Comparison of ENCODE assay signal across 8 cellular contexts in the genomic region with DNA sequence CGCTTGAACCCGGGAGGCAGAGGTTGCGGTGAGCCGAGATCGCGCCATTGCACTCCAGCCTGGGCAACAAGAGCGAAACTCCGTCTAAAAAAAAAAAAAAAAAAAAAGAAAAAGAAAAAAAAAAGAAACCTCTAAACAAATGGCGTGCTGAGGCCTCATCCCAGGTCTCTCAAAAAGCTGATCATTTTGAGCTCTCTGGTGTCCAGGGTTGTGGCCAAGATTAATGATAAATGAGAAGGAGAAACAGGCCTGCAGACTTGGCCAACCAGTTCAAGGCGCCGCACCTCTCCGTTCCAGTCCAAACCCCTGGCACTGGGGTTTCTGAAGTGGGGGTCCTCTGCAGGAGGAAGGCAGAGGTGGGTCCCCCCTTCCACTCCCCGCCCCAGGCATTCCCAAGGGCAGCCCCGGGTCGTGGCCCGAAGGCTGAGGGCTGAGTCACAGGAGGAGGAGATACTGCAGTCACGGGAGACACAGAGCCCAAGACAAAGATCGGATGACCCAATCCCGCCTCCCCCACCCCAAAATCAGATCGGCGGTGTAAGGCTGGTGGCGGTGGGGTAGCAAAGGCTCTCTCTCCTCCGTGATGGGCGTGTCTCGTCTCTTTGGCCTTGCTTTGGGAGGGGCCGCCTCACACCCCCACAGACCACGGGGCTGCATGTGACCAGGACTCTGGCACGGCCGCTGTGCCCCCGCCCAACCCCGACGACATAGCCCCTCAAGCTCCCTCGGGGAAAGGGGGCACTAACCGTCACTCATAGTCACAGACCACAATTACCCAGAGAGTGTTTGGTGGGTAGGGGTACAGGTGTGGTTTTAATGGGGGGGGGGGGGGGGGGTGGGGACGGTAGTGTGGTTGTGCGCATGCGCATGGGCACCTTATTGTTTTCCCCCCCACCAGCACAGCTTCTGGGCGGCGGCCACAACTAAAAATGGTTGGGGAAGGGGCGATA. TPM values are rescaled to one million over a fixed set of nuclear protein-coding genes. Genes with fewer than 3 reads are reported as not detected.
A peak's percentile ranks its signal among the peaks of the same experiment; 100 is the strongest.
DNase-seq lines count a peak whose midpoint lies in the region; ATAC-seq and TF ChIP-seq lines count a peak whose summit lies in the region.

No MANE protein-coding gene starts in this region.

- peaks cover 13% of the 10 kb centered on the region for H3K27me3 Mint-ChIP-seq in stimulated activated naive CD8-positive, alpha-beta T cell treated with anti-CD3 and anti-CD28 coated beads, Interleukin-15, amount 100 ng/mL, for 72 hours

- H3K4me1 Mint-ChIP-seq in stimulated activated naive CD8-positive, alpha-beta T cell treated with anti-CD3 and anti-CD28 coated beads, Interleukin-15, amount 100 ng/mL, for 72 hours: peaks cover 63% of the 10 kb centered on the region

- H3K4me3 Mint-ChIP-seq in stimulated activated naive CD8-positive, alpha-beta T cell treated with anti-CD3 and anti-CD28 coated beads, Interleukin-15, amount 100 ng/mL, for 72 hours: peak overlapping the region; percentile 89 to 97

- ATAC-seq in stimulated activated naive CD8-positive, alpha-beta T cell treated with anti-CD3 and anti-CD28 coated beads, Interleukin-15, amount 100 ng/mL, for 72 hours: no peak
- no peak for ATAC-seq in GM21529 (IDR thresholded peaks at IDR 0.05; ENCODE audit: unreplicated experiment)
- no peak for ATAC-seq in GM21526 (IDR thresholded peaks at IDR 0.05; ENCODE audit: low FRiP score, unreplicated experiment)

- TF ChIP-seq CTCF in dorsolateral prefrontal cortex (IDR thresholded peaks at IDR 0.05 in 54 of 56, conservative IDR thresholded peaks at IDR 0.05 in 2 of 56; ENCODE audit: low read depth in 1 of 56, partially characterized antibody in 56 of 56): no peak

- H3K27me3 ChIP-seq in dorsolateral prefrontal cortex: no peaks in the 10 kb centered on the region

- intact Hi-C loops in dorsolateral prefrontal cortex (cut with DNase I): loop anchor here in 1 of 2 donors (5.0 to 10.0 kb wide), 2 partner anchors 151 to 314 kb away; a partner anchor contains a TSS

- peak overlapping the region in 58 of 59 donors; percentile 31 to 94 (median 85) for H3K27ac ChIP-seq in dorsolateral prefrontal cortex

- peak overlapping the region in 1 of 2 donors; percentile 93 for H3K27ac Mint-ChIP-seq in stimulated activated naive CD8-positive, alpha-beta T cell treated with anti-CD3 and anti-CD28 coated beads, Interleukin-15, amount 100 ng/mL, for 72 hours

- no peaks in the 10 kb centered on the region for H3K9me3 Mint-ChIP-seq in stimulated activated naive CD8-positive, alpha-beta T cell treated with anti-CD3 and anti-CD28 coated beads, Interleukin-15, amount 100 ng/mL, for 72 hours

- H3K4me3 ChIP-seq in Jurkat, Clone E6-1 (ENCODE audit: low read length): peak overlapping the region; percentile 91
- H3K4me3 ChIP-seq in dorsolateral prefrontal cortex: peak overlapping the region; percentile 68 to 100 (median 96)

- DNase-seq in EL (peak; percentile 78), T-helper 9 cell (peak; percentile 27), dorsolateral prefrontal cortex (peak in 6 of 10 donors; percentile 31 to 60 (median 50)), left kidney (ENCODE audit: low read depth, low spot score) (peak; percentile 79)
- no peak for DNase-seq in Jurkat, Clone E6-1 (ENCODE audit: low read depth, low spot score)
- no peak for DNase-seq in stimulated activated naive CD8-positive, alpha-beta T cell treated with anti-CD3 and anti-CD28 coated beads, Interleukin-15, amount 100 ng/mL, for 72 hours

RNA-seq across cellular contexts. Expression of a gene that starts 1.1 kb away (rescaled TPM):
- 280 TPM for polyA plus RNA-seq in Jurkat, Clone E6-1 (2012; ENCODE audit: insufficient read depth, insufficient read length)
- total RNA-seq in dorsolateral prefrontal cortex: 10 to 100 TPM; 37.8 to 93.9 (median 60.0) TPM

RNA-seq across cellular contexts. Expression of a gene that starts 4.0 kb away (rescaled TPM):
- 1.5 TPM for polyA plus RNA-seq in Jurkat, Clone E6-1 (2012; ENCODE audit: insufficient read depth, insufficient read length)
- total RNA-seq in dorsolateral prefrontal cortex: 10 to 100 TPM; 12.1 to 32.7 (median 19.2) TPM

RNA-seq across cellular contexts. Expression of a gene that starts 14.5 kb away (rescaled TPM):
- polyA plus RNA-seq in Jurkat, Clone E6-1 (2012; ENCODE audit: insufficient read depth, insufficient read length): not detected
- 10 to 100 TPM in 55 of 120 experiments, 1 to 10 TPM in 65; 3.7 to 48.6 (median 9.7) TPM for total RNA-seq in dorsolateral prefrontal cortex

RNA-seq across cellular contexts. Expression of a gene that starts 22.8 kb away (rescaled TPM):
- 2,256 TPM for polyA plus RNA-seq in Jurkat, Clone E6-1 (2012; ENCODE audit: insufficient read depth, insufficient read length)
- total RNA-seq in dorsolateral prefrontal cortex: 100 to 1,000 TPM; 211 to 416 (median 275) TPM

RNA-seq across cellular contexts. Expression of a gene that starts 40.7 kb away (rescaled TPM):
- polyA plus RNA-seq in Jurkat, Clone E6-1 (2012; ENCODE audit: insufficient read depth, insufficient read length): 11.3 TPM
- total RNA-seq in dorsolateral prefrontal cortex: 10 to 100 TPM; 15.4 to 42.1 (median 27.2) TPM

Comparison
In these comparisons a context has a peak if more than half of its experiments do, and no peak if none do; other contexts are left out.
1. DNase-seq: peak in EL (single experiment), T-helper 9 cell (single experiment), dorsolateral prefrontal cortex (6 of 10) and left kidney (single experiment); none in Jurkat, Clone E6-1 (single experiment) and stimulated activated naive CD8-positive, alpha-beta T cell treated with anti-CD3 and anti-CD28 coated beads, Interleukin-15, amount 100 ng/mL, for 72 hours (0 of 2).